22 cellular contexts compared by ENCODE assay signal in genomic region chr2:52779446-52779845, GRCh38.
A peak's percentile ranks its signal among the peaks of the same experiment; 100 is the strongest.
DNase-seq lines count a peak whose midpoint lies in the region; ATAC-seq and TF ChIP-seq lines count a peak whose summit lies in the region.
"Had no signal": no experiment of that assay in that cellular context is flagged by ENCODE, and none has a peak within 500 bp of the region (broad histone marks: within the 10 kb centered on the region; RNA-seq: fewer than 3 reads in every experiment).

No MANE protein-coding gene starts in this region.

- no peak overlapping the region for H3K4me3 ChIP-seq in astrocyte of the spinal cord (ENCODE audit: low read depth, low read length)
- H3K4me3 ChIP-seq: BLaER1 had no signal

- TF ChIP-seq CTCF in astrocyte of the spinal cord (IDR thresholded peaks at IDR 0.05; ENCODE audit: low read depth, low read length) = no peak

- in situ Hi-C loops in astrocyte of the spinal cord (cut with HindIII; ENCODE audit: low sequenced_read_pairs) = no loop called here

- peak; percentile 2 for DNase-seq in astrocyte of the spinal cord (ENCODE audit: low read depth, low spot score)
- peak; percentile 47 for DNase-seq in iris pigment epithelial cell (ENCODE audit: low read depth)
- peak; percentile 6 for DNase-seq in pons (ENCODE audit: low spot score)
- DNase-seq: 8988T; ACHN; BE2C; C1 segment of cervical spinal cord; CD4-positive, alpha-beta memory T cell; CD4-positive, CD25-positive, alpha-beta regulatory T cell; CD8-positive, alpha-beta memory T cell; COR-L47; DMS 273 treated with DMSO at 0.1 percent for 48 hours; DMS153; DMS53; DMS79; DND-41; EL; GDM1 had no signal

- no peak for ATAC-seq in GM21447 (IDR thresholded peaks at IDR 0.05; ENCODE audit: unreplicated experiment)
- ATAC-seq in GM21717 (IDR thresholded peaks at IDR 0.05; ENCODE audit: unreplicated experiment) = no peak
- no peak for ATAC-seq in GM18868 (IDR thresholded peaks at IDR 0.05; ENCODE audit: unreplicated experiment)
